In the genomic region with DNA sequence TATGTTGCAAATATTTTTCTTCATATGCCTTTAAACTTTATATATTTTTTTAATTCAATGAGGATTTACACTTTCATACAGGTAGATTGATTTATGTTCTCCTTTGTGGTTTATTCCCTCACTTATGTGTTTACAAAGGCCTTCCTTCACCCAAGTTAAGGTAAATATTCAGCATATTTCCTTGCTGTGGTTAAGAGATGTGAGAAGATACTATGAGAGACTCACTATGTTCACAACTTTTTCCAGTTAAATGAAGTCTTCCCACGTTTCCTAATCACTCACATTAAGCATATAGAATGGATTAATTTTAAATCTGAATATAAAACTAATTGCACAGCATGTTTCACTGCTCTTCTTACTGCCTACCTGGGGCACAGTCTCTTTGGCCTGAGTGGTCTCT, we compare ENCODE assay signal across 8 cellular contexts. TPM values are rescaled to one million over a fixed set of nuclear protein-coding genes. Genes with fewer than 3 reads are reported as not detected.
DNase-seq lines count a peak whose midpoint lies in the region; ATAC-seq, FAIRE-seq and TF ChIP-seq lines count a peak whose summit lies in the region.

No MANE protein-coding gene starts in this region.

- no peaks in the 10 kb centered on the region for H3K36me3 ChIP-seq in adipocyte (ENCODE audit: control insufficient read depth, insufficient read depth, low read length, severe bottlenecking)

- peaks cover 22% of the 10 kb centered on the region for H3K36me3 Mint-ChIP-seq in activated naive CD4-positive, alpha-beta T cell treated with anti-CD3 and anti-CD28 coated beads, Interleukin-2, amount 10 ng/mL, durations not matched to agents 7 days and 5 days
- H3K36me3 Mint-ChIP-seq in type B pancreatic cell = no peaks in the 10 kb centered on the region

- no peaks in the 10 kb centered on the region for H3K27me3 ChIP-seq in adipocyte (replicated peaks; ENCODE audit: control insufficient read depth, insufficient read depth, low read length)

- FAIRE-seq in HTR-8/SVneo (lab: Jason Lieb, UNC) = no peak

- H3K9me3 Mint-ChIP-seq in activated naive CD4-positive, alpha-beta T cell treated with anti-CD3 and anti-CD28 coated beads, Interleukin-2, amount 10 ng/mL, durations not matched to agents 7 days and 5 days = no peaks in the 10 kb centered on the region
- no peaks in the 10 kb centered on the region for H3K9me3 Mint-ChIP-seq in type B pancreatic cell

- TF ChIP-seq CTCF in lower leg skin (IDR thresholded peaks at IDR 0.05) = no peak
- TF ChIP-seq CTCF in type B pancreatic cell (conservative IDR thresholded peaks at IDR 0.05) = no peak

- TF ChIP-seq POLR2A in lower leg skin (IDR thresholded peaks at IDR 0.05) = no peak

- H3K4me3 ChIP-seq in adipocyte (ENCODE audit: low read length) (peak overlapping the region; percentile 93), lower leg skin (ENCODE audit: low read depth, poor library complexity, severe bottlenecking) (peak overlapping the region; percentile 62)

- intact Hi-C loops in lower leg skin (cut with DNase I; ENCODE audit: low total_unique reads) = no loop called here

- H3K9me3 ChIP-seq in adipocyte (ENCODE audit: control insufficient read depth, low read length) = no peaks in the 10 kb centered on the region

- H3K4me3 Mint-ChIP-seq in activated naive CD4-positive, alpha-beta T cell treated with anti-CD3 and anti-CD28 coated beads, Interleukin-2, amount 10 ng/mL, durations not matched to agents 7 days and 5 days = peak overlapping the region; percentile 97
- H3K4me3 Mint-ChIP-seq in type B pancreatic cell = peak overlapping the region; percentile 89

- no peak for DNase-seq in activated naive CD4-positive, alpha-beta T cell treated with anti-CD3 and anti-CD28 coated beads, Interleukin-2, amount 10 ng/mL, durations not matched to agents 7 days and 5 days
- no peak for DNase-seq in activated naive CD4-positive, alpha-beta T cell (lab: John Stamatoyannopoulos, UW)
- DNase-seq in adipocyte (ENCODE audit: low read depth) = no peak
- DNase-seq in lower leg skin (ENCODE audit: low spot score in 2 of 2) = no peak
- DNase-seq in type B pancreatic cell (ENCODE audit: extremely low spot score, unreplicated experiment) = no peak
- DNase-seq in NCI-H2227 treated with DMSO at 0.1 percent for 48 hours (lab: John Stamatoyannopoulos, UW) = no peak
- DNase-seq in HTR-8/SVneo (ENCODE audit: insufficient read length, low spot score) = no peak

- peaks cover 65% of the 10 kb centered on the region for H3K4me1 Mint-ChIP-seq in activated naive CD4-positive, alpha-beta T cell treated with anti-CD3 and anti-CD28 coated beads, Interleukin-2, amount 10 ng/mL, durations not matched to agents 7 days and 5 days
- peaks cover 33% of the 10 kb centered on the region for H3K4me1 Mint-ChIP-seq in type B pancreatic cell (ENCODE audit: unreplicated experiment)

- ATAC-seq in GM19351 (IDR thresholded peaks at IDR 0.05; ENCODE audit: unreplicated experiment) = no peak

- H3K4me1 ChIP-seq in adipocyte (ENCODE audit: control insufficient read depth, insufficient read depth, low read length) = peaks cover 18% of the 10 kb centered on the region

- WGBS in lower leg skin, 2 donors = 17 to 25% methylated on average over 1 of the region's 1 CpG

- H3K27ac Mint-ChIP-seq in activated naive CD4-positive, alpha-beta T cell treated with anti-CD3 and anti-CD28 coated beads, Interleukin-2, amount 10 ng/mL, durations not matched to agents 7 days and 5 days = peak overlapping the region; percentile 87
- H3K27ac Mint-ChIP-seq in type B pancreatic cell = peak overlapping the region; percentile 64

- CTCF ChIA-PET in activated naive CD4-positive, alpha-beta T cell treated with anti-CD3 and anti-CD28 coated beads, Interleukin-2, amount 10 ng/mL, durations not matched to agents 7 days and 5 days (lab: Charles Lee) = interaction anchor here (1.1 to 4.6 kb wide), 3 partner anchors 22 to 48 kb away, joined by 3 to 45 read pairs (median 4); partner anchors contain the start of gene XRCC5

- peak overlapping the region; percentile 95 for H3K9ac ChIP-seq in adipocyte (ENCODE audit: low read length)

- H3K27me3 Mint-ChIP-seq in activated naive CD4-positive, alpha-beta T cell treated with anti-CD3 and anti-CD28 coated beads, Interleukin-2, amount 10 ng/mL, durations not matched to agents 7 days and 5 days = no peaks in the 10 kb centered on the region
- no peaks in the 10 kb centered on the region for H3K27me3 Mint-ChIP-seq in type B pancreatic cell

RNA-seq across cellular contexts. Expression of gene PECR, which starts 0.6 kb away (rescaled TPM):
- 10 to 100 TPM in 2 of 4 donors, 1 to 10 TPM in 2; 4.8 to 14.6 (median 9.2) TPM for total RNA-seq in lower leg skin
- total RNA-seq in type B pancreatic cell (ENCODE audit: low replicate concordance) = 13.9 and 19.0 TPM in 2 replicates

RNA-seq across cellular contexts. Expression of gene TMEM169, which starts 0.7 kb away (rescaled TPM):
- under 1 TPM; 0.04 to 0.88 (median 0.36) TPM for total RNA-seq in lower leg skin
- total RNA-seq in type B pancreatic cell (ENCODE audit: low replicate concordance) = 2.1 and 5.1 TPM in 2 replicates

RNA-seq across cellular contexts. Expression of gene XRCC5, which starts 28.1 kb away (rescaled TPM):
- 100 to 1,000 TPM; 107 to 132 (median 116) TPM for total RNA-seq in lower leg skin
- total RNA-seq in type B pancreatic cell (ENCODE audit: low replicate concordance) = 266 and 349 TPM in 2 replicates
